9 cellular contexts compared by ENCODE assay signal in the genomic region with DNA sequence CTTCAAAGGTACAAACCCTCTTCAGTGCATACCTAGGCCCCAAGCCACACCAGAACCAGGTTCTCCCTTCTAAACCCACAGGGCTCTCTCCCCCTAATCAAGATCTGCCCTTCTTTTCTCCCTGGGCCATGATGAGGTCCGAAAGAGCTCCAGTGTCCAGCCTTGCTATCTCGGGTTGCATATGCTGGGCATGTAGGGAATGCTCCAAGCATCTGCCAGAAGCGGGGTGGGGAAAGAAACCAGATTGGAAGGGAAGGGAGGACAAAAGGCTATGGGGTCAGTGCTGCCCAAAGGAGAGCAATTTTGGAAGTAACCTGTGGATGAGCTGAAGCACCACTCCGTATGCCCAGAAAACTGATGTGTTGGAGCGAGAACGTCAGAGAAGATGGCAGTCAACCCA. TPM values are rescaled to one million over a fixed set of nuclear protein-coding genes. Genes with fewer than 3 reads are reported as not detected.
DNase-seq lines count a peak whose midpoint lies in the region; ATAC-seq, FAIRE-seq and TF ChIP-seq lines count a peak whose summit lies in the region.
"Had no signal": no experiment of that assay in that cellular context is flagged by ENCODE, and none has a peak within 500 bp of the region (broad histone marks: within the 10 kb centered on the region; RNA-seq: fewer than 3 reads in every experiment).

No MANE protein-coding gene starts in this region.

- H3K9me3 Mint-ChIP-seq in WTC11: no peaks in the 10 kb centered on the region

- 96% methylated on average over 6 of the region's 6 CpGs for WGBS in HepG2 (ENCODE audit: low lambda C conversion rate)
- 90% methylated on average over 4 of the region's 6 CpGs for WGBS in right lobe of liver (ENCODE audit: insufficient coverage, low coverage, low lambda C conversion rate, missing lambda C conversion rate)
- WGBS in tibial nerve, 2 donors: 78 to 80% methylated on average over 6 of the region's 6 CpGs

- dilution Hi-C loops in keratinocyte (cut with MboI; ENCODE audit: extremely low pct_ligation_motif_present, low sequenced_read_pairs): no loop called here

- H3K4me2 ChIP-seq in HepG2 (ENCODE audit: low read depth, low read length) (peak overlapping the region; percentile 90), keratinocyte (ENCODE audit: control insufficient read depth, extremely low read depth, insufficient read depth, low read depth, low read length) (peak overlapping the region; percentile 31)

- H3K9me1 ChIP-seq in keratinocyte (ENCODE audit: control insufficient read depth, extremely low read depth, insufficient read depth, low read length): no peaks in the 10 kb centered on the region

- in situ Hi-C loops in HepG2 (cut with HindIII; ENCODE audit: extremely low pct_ligation_motif_present, low pct_unique_long_range_greater_than_20kb): no loop called here

- H3K27ac Mint-ChIP-seq in WTC11: peak overlapping the region; percentile 28; the same call in 1 of the 2 replicates

- TF ChIP-seq EP300 in HepG2 (IDR thresholded peaks at IDR 0.05; ENCODE audit: low read depth in 2 of 2, low read length in 2 of 2) (no peak), HepG2 (CRISPR knock-in tag; IDR thresholded peaks at IDR 0.05; ENCODE audit: borderline replicate concordance) (no peak), tibial nerve (IDR thresholded peaks at IDR 0.05) (no peak)

- H3K36me3 Mint-ChIP-seq in WTC11: peaks cover 32% of the 10 kb centered on the region

- H3K79me2 ChIP-seq in HepG2 (ENCODE audit: insufficient read depth, low read length) (peaks cover 53% of the 10 kb centered on the region), keratinocyte (ENCODE audit: control insufficient read depth, insufficient read depth, low read length) (peaks cover 60% of the 10 kb centered on the region)

- TF ChIP-seq POLR2A in HepG2 (IDR thresholded peaks at IDR 0.05; ENCODE audit: insufficient read depth in 1 of 2, low read depth in 2 of 2, low read length in 2 of 2): no peak
- no peak for TF ChIP-seq POLR2A in right lobe of liver (IDR thresholded peaks at IDR 0.05)
- no peak for TF ChIP-seq POLR2A in tibial nerve (IDR thresholded peaks at IDR 0.05)

- H3K27me3 ChIP-seq in HepG2 (ENCODE audit: control insufficient read depth in 1 of 2, insufficient read depth in 2 of 2, low read length in 2 of 2) (peaks cover 0 to 2% of the 10 kb centered on the region in 2 experiments; a peak in 1 of 5 replicates), right lobe of liver (no peaks in the 10 kb centered on the region), keratinocyte (ENCODE audit: control insufficient read depth, extremely low read depth, insufficient read depth, low read length) (no peaks in the 10 kb centered on the region), tibial nerve (no peaks in the 10 kb centered on the region)

- peak overlapping the region; percentile 24; the same call in 1 of the 2 replicates for H3K9ac ChIP-seq in HepG2 (ENCODE audit: insufficient read depth, low read depth, low read length)
- no peak overlapping the region for H3K9ac ChIP-seq in keratinocyte (ENCODE audit: control insufficient read depth, extremely low read depth, insufficient read depth, low read length)

- H2AFZ ChIP-seq in HepG2 (ENCODE audit: low read length) (no peak overlapping the region), keratinocyte (ENCODE audit: control insufficient read depth, low read length) (no peak overlapping the region)

- H3K4me1 ChIP-seq in HepG2 (ENCODE audit: insufficient read depth, low read length) (peaks cover 34% of the 10 kb centered on the region), right lobe of liver (peaks cover 0 to 28% (median 8%) of the 10 kb centered on the region in 4 donors), keratinocyte (ENCODE audit: control insufficient read depth, extremely low read depth, insufficient read depth, low read length) (peaks cover 18% of the 10 kb centered on the region), tibial nerve (peaks cover 0 to 58% (median 30%) of the 10 kb centered on the region in 4 donors)

- CTCF ChIA-PET in HepG2 (lab: Yijun Ruan, JAX; ENCODE audit: low intra/inter-chr PET ratio, low total read pairs): no interaction called here
- CTCF ChIA-PET in WTC11 (lab: Charles Lee): interaction anchor here (0.8 to 1.6 kb wide), 3 partner anchors 12 to 47 kb away, joined by 3 to 4 read pairs (median 4); no protein-coding TSS in a partner anchor

- no peaks in the 10 kb centered on the region for H3K27me3 Mint-ChIP-seq in WTC11 (ENCODE audit: low read depth)

- TF ChIP-seq RAD21 in HepG2 (CRISPR knock-in tag; IDR thresholded peaks at IDR 0.05): no peak

- no peak for ATAC-seq in HepG2
- no peak for ATAC-seq in right lobe of liver
- no peak for ATAC-seq in WTC11
- no peak for ATAC-seq in GM21619 (IDR thresholded peaks at IDR 0.05; ENCODE audit: unreplicated experiment)
- ATAC-seq in GM18519 (IDR thresholded peaks at IDR 0.05; ENCODE audit: low FRiP score, unreplicated experiment): no peak

- intact Hi-C loops in HepG2 (cut with micrococcal nuclease; ENCODE audit: unreplicated experiment) (no loop called here), right lobe of liver (cut with DNase I) (no loop called here)

- BruUV-seq in HepG2 (replicated peaks; lab: Mats Ljungman, UMichigan): no TSS peak

- H4K20me1 ChIP-seq in HepG2 (ENCODE audit: insufficient read depth, low read length) (no peaks in the 10 kb centered on the region), keratinocyte (ENCODE audit: control insufficient read depth, extremely low read depth, insufficient read depth, low read length) (no peaks in the 10 kb centered on the region)

- H3K4me3 ChIP-seq in HepG2 (replicated peaks in 1 of 3; ENCODE audit: insufficient read depth in 1 of 3, low read depth in 2 of 3, low read length in 3 of 3) (peak overlapping the region in 1 of 3 experiments; percentile 20; a peak in 1 of 6 replicates), right lobe of liver (no peak overlapping the region), keratinocyte (ENCODE audit: control insufficient read depth in 2 of 3, extremely low read depth in 1 of 3, insufficient read depth in 2 of 3, low read depth in 1 of 3, low read length in 3 of 3) (peak overlapping the region in 1 of 3 experiments; percentile 17), tibial nerve (no peak overlapping the region)

- DNase-seq in HepG2 (ENCODE audit: low spot score): no peak
- DNase-seq in right lobe of liver: no peak
- no peak for DNase-seq in WTC11 (ENCODE audit: low spot score)
- no peak for DNase-seq in keratinocyte (ENCODE audit: low read depth, low spot score)
- no peak for DNase-seq in tibial nerve (ENCODE audit: low spot score in 2 of 2)
- no peak for DNase-seq in DMS79 (lab: John Stamatoyannopoulos, UW)
- DNase-seq: NCI-H82 had no signal

- TF ChIP-seq CTCF in HepG2 (CRISPR knock-in tag; IDR thresholded peaks at IDR 0.05): no peak
- TF ChIP-seq CTCF in right lobe of liver (IDR thresholded peaks at IDR 0.05): no peak
- TF ChIP-seq CTCF in WTC11 (IDR thresholded peaks at IDR 0.05): no peak
- TF ChIP-seq CTCF in keratinocyte (optimal IDR thresholded peaks at IDR 0.05 in 1 of 3, IDR thresholded peaks at IDR 0.05 in 1 of 3, conservative IDR thresholded peaks at IDR 0.05 in 1 of 3; ENCODE audit: extremely low read depth in 1 of 3, insufficient read depth in 2 of 3, low read length in 3 of 3): no peak
- TF ChIP-seq CTCF in tibial nerve (IDR thresholded peaks at IDR 0.05): no peak

- no peak for FAIRE-seq in HepG2 (lab: Jason Lieb, UNC)
- FAIRE-seq in keratinocyte (lab: Jason Lieb, UNC): no peak

- POLR2A ChIA-PET in HepG2 (lab: Yijun Ruan, JAX): interaction anchor here (1.4 to 1.6 kb wide), 3 partner anchors 10 to 15 kb away, joined by 4 to 5 read pairs (median 5); partner anchors contain the start of genes DVL2 and PHF23
- POLR2A ChIA-PET in WTC11 (lab: Charles Lee): no interaction called here

- H3K27ac ChIP-seq in HepG2 (ENCODE audit: extremely low read length, insufficient read depth, low read length): no peak overlapping the region
- no peak overlapping the region for H3K27ac ChIP-seq in right lobe of liver
- H3K27ac ChIP-seq in keratinocyte (ENCODE audit: control insufficient read depth, insufficient read depth, low read length): no peak overlapping the region
- no peak overlapping the region for H3K27ac ChIP-seq in tibial nerve

- peaks cover 6 to 25% of the 10 kb centered on the region in 2 experiments; a peak in 4 of 5 replicates for H3K36me3 ChIP-seq in HepG2 (replicated peaks in 1 of 2; ENCODE audit: control insufficient read depth in 1 of 2, insufficient read depth in 2 of 2, low read length in 2 of 2)
- H3K36me3 ChIP-seq in right lobe of liver: peaks cover 0 to 29% (median 10%) of the 10 kb centered on the region in 4 donors
- H3K36me3 ChIP-seq in keratinocyte (ENCODE audit: control insufficient read depth in 2 of 2, extremely low read depth in 1 of 2, insufficient read depth in 2 of 2, low read length in 2 of 2): peaks cover 15 to 20% of the 10 kb centered on the region in 2 experiments
- peaks cover 3 to 35% (median 17%) of the 10 kb centered on the region in 3 donors for H3K36me3 ChIP-seq in tibial nerve

- peak overlapping the region; percentile 92 for H3K4me3 Mint-ChIP-seq in WTC11

- peaks cover 34% of the 10 kb centered on the region for H3K4me1 Mint-ChIP-seq in WTC11

- H3K9me3 ChIP-seq in HepG2 (ENCODE audit: low read length): no peaks in the 10 kb centered on the region
- no peaks in the 10 kb centered on the region for H3K9me3 ChIP-seq in right lobe of liver
- no peaks in the 10 kb centered on the region for H3K9me3 ChIP-seq in keratinocyte (ENCODE audit: control insufficient read depth, low read depth, low read length)
- no peaks in the 10 kb centered on the region for H3K9me3 ChIP-seq in tibial nerve

RNA-seq across cellular contexts. Expression of gene CTDNEP1, which starts 2.3 kb away (rescaled TPM):
- 19.8 and 32.0 TPM in 2 replicates for total RNA-seq in HepG2 (2016; rRNA removed; fragmentation: Illumina TruSeq; extraction: Trizol)
- total RNA-seq in HepG2 (2016; cell fraction: cytosol; rRNA removed; fragmentation: Illumina TruSeq; extraction: Trizol; ENCODE audit: low read depth): 19.4 and 21.9 TPM in 2 replicates
- 18.5 and 25.6 TPM in 2 replicates for total RNA-seq in HepG2 (2016; cell fraction: insoluble cytoplasmic fraction; rRNA removed; fragmentation: Illumina TruSeq; extraction: Trizol)
- total RNA-seq in HepG2 (2016; cell fraction: membrane; rRNA removed; fragmentation: Illumina TruSeq; extraction: Trizol): 66.8 and 71.2 TPM in 2 replicates
- total RNA-seq in HepG2 (2016; cell fraction: nucleus; rRNA removed; fragmentation: Illumina TruSeq; extraction: Trizol): 30.3 and 34.3 TPM in 2 replicates
- polyA plus RNA-seq in HepG2 (2011; rRNA removed): 118 and 126 TPM in 2 replicates
- 101 and 109 TPM in 2 replicates for polyA plus RNA-seq in HepG2 (2011; cell fraction: cytosol; rRNA removed)
- 101 and 114 TPM in 2 replicates for polyA plus RNA-seq in HepG2 (2011; cell fraction: nucleus; rRNA removed)
- 127 and 151 TPM in 2 replicates for polyA plus RNA-seq in HepG2 (2012)
- 143 and 153 TPM in 2 replicates for polyA plus RNA-seq in HepG2 (2016; cell fraction: cytosol; fragmentation: Illumina TruSeq; extraction: Trizol; ENCODE audit: low read depth)
- 110 and 145 TPM in 2 replicates for polyA plus RNA-seq in HepG2 (2016; cell fraction: insoluble cytoplasmic fraction; fragmentation: Illumina TruSeq; extraction: Trizol; ENCODE audit: low read depth)
- polyA plus RNA-seq in HepG2 (2016; cell fraction: membrane; fragmentation: Illumina TruSeq; extraction: Trizol; ENCODE audit: low read depth): 280 and 308 TPM in 2 replicates
- 149 and 153 TPM in 2 replicates for polyA plus RNA-seq in HepG2 (2016; cell fraction: nucleus; fragmentation: Illumina TruSeq; extraction: Trizol; ENCODE audit: insufficient read depth, low read depth)
- polyA minus RNA-seq in HepG2 (2011; rRNA and poly(A)+ RNA removed; ENCODE audit: low replicate concordance): 128 and 176 TPM in 2 replicates
- 85.9 and 95.1 TPM in 2 replicates for polyA minus RNA-seq in HepG2 (2011; cell fraction: cytosol; rRNA and poly(A)+ RNA removed)
- polyA minus RNA-seq in HepG2 (2011; cell fraction: nucleus; rRNA and poly(A)+ RNA removed): 45.1 and 50.7 TPM in 2 replicates
- total RNA-seq in right lobe of liver: 10 to 100 TPM; 25.9 to 34.6 (median 31.9) TPM
- total RNA-seq in WTC11 (2021): 120 to 127 TPM (median 126 TPM) in 3 replicates
- 60.8 to 143 TPM (median 66.2 TPM) in 3 replicates for polyA plus RNA-seq in keratinocyte
- 84.8 TPM for polyA plus RNA-seq in keratinocyte (2011; ENCODE audit: low read depth)
- 85.7 and 117 TPM in 2 replicates for polyA plus RNA-seq in keratinocyte (2011; cell fraction: cytosol; rRNA removed)
- 62.2 and 64.3 TPM in 2 replicates for polyA plus RNA-seq in keratinocyte (2011; cell fraction: nucleus; rRNA removed)
- 119 and 125 TPM in 2 replicates for polyA plus RNA-seq in keratinocyte (2012; ENCODE audit: low replicate concordance)
- polyA minus RNA-seq in keratinocyte: 94.9 to 338 TPM (median 103 TPM) in 3 replicates
- 100 TPM for polyA minus RNA-seq in keratinocyte (2011; cell fraction: cytosol; rRNA and poly(A)+ RNA removed)
- 32.5 and 36.8 TPM in 2 replicates for polyA minus RNA-seq in keratinocyte (2011; cell fraction: nucleus; rRNA and poly(A)+ RNA removed)
- 10 to 100 TPM; 38.5 to 82.2 (median 65.9) TPM for total RNA-seq in tibial nerve

RNA-seq across cellular contexts. Expression of gene ELP5, which starts 2.8 kb away (rescaled TPM):
- total RNA-seq in HepG2 (2016; rRNA removed; fragmentation: Illumina TruSeq; extraction: Trizol): 68.0 and 69.8 TPM in 2 replicates
- total RNA-seq in HepG2 (2016; cell fraction: cytosol; rRNA removed; fragmentation: Illumina TruSeq; extraction: Trizol; ENCODE audit: low read depth): 111 and 129 TPM in 2 replicates
- total RNA-seq in HepG2 (2016; cell fraction: insoluble cytoplasmic fraction; rRNA removed; fragmentation: Illumina TruSeq; extraction: Trizol): 64.4 and 71.8 TPM in 2 replicates
- 142 and 154 TPM in 2 replicates for total RNA-seq in HepG2 (2016; cell fraction: membrane; rRNA removed; fragmentation: Illumina TruSeq; extraction: Trizol)
- 40.7 and 41.3 TPM in 2 replicates for total RNA-seq in HepG2 (2016; cell fraction: nucleus; rRNA removed; fragmentation: Illumina TruSeq; extraction: Trizol)
- polyA plus RNA-seq in HepG2 (2011; rRNA removed): 67.6 and 75.4 TPM in 2 replicates
- 79.0 and 80.4 TPM in 2 replicates for polyA plus RNA-seq in HepG2 (2011; cell fraction: cytosol; rRNA removed)
- 109 and 116 TPM in 2 replicates for polyA plus RNA-seq in HepG2 (2011; cell fraction: nucleus; rRNA removed)
- polyA plus RNA-seq in HepG2 (2012): 54.3 and 56.5 TPM in 2 replicates
- polyA plus RNA-seq in HepG2 (2016; cell fraction: cytosol; fragmentation: Illumina TruSeq; extraction: Trizol; ENCODE audit: low read depth): 153 and 183 TPM in 2 replicates
- 78.9 and 80.0 TPM in 2 replicates for polyA plus RNA-seq in HepG2 (2016; cell fraction: insoluble cytoplasmic fraction; fragmentation: Illumina TruSeq; extraction: Trizol; ENCODE audit: low read depth)
- 162 and 180 TPM in 2 replicates for polyA plus RNA-seq in HepG2 (2016; cell fraction: membrane; fragmentation: Illumina TruSeq; extraction: Trizol; ENCODE audit: low read depth)
- 87.0 and 90.3 TPM in 2 replicates for polyA plus RNA-seq in HepG2 (2016; cell fraction: nucleus; fragmentation: Illumina TruSeq; extraction: Trizol; ENCODE audit: insufficient read depth, low read depth)
- 70.4 and 79.0 TPM in 2 replicates for polyA minus RNA-seq in HepG2 (2011; rRNA and poly(A)+ RNA removed; ENCODE audit: low replicate concordance)
- polyA minus RNA-seq in HepG2 (2011; cell fraction: cytosol; rRNA and poly(A)+ RNA removed): 19.7 and 20.9 TPM in 2 replicates
- polyA minus RNA-seq in HepG2 (2011; cell fraction: nucleus; rRNA and poly(A)+ RNA removed): 29.2 and 33.6 TPM in 2 replicates
- 10 to 100 TPM; 14.2 to 29.6 (median 22.9) TPM for total RNA-seq in right lobe of liver
- 101 to 103 TPM (median 103 TPM) in 3 replicates for total RNA-seq in WTC11 (2021)
- polyA plus RNA-seq in keratinocyte: 19.4 to 24.9 TPM (median 21.4 TPM) in 3 replicates
- polyA plus RNA-seq in keratinocyte (2011; ENCODE audit: low read depth): 5.4 TPM
- 20.5 and 25.5 TPM in 2 replicates for polyA plus RNA-seq in keratinocyte (2011; cell fraction: cytosol; rRNA removed)
- 29.5 and 32.1 TPM in 2 replicates for polyA plus RNA-seq in keratinocyte (2011; cell fraction: nucleus; rRNA removed)
- polyA plus RNA-seq in keratinocyte (2012; ENCODE audit: low replicate concordance): 22.6 and 25.7 TPM in 2 replicates
- 21.8 to 22.3 TPM (median 22.1 TPM) in 3 replicates for polyA minus RNA-seq in keratinocyte
- polyA minus RNA-seq in keratinocyte (2011; cell fraction: cytosol; rRNA and poly(A)+ RNA removed): 20.0 TPM
- polyA minus RNA-seq in keratinocyte (2011; cell fraction: nucleus; rRNA and poly(A)+ RNA removed): 8.9 and 10.1 TPM in 2 replicates
- 10 to 100 TPM; 21.9 to 28.7 (median 25.0) TPM for total RNA-seq in tibial nerve

RNA-seq across cellular contexts. Expression of gene GABARAP, which starts 7.0 kb away (rescaled TPM):
- 161 and 239 TPM in 2 replicates for total RNA-seq in HepG2 (2016; rRNA removed; fragmentation: Illumina TruSeq; extraction: Trizol)
- 90.5 and 100 TPM in 2 replicates for total RNA-seq in HepG2 (2016; cell fraction: cytosol; rRNA removed; fragmentation: Illumina TruSeq; extraction: Trizol; ENCODE audit: low read depth)
- 168 and 250 TPM in 2 replicates for total RNA-seq in HepG2 (2016; cell fraction: insoluble cytoplasmic fraction; rRNA removed; fragmentation: Illumina TruSeq; extraction: Trizol)
- 138 and 155 TPM in 2 replicates for total RNA-seq in HepG2 (2016; cell fraction: membrane; rRNA removed; fragmentation: Illumina TruSeq; extraction: Trizol)
- total RNA-seq in HepG2 (2016; cell fraction: nucleus; rRNA removed; fragmentation: Illumina TruSeq; extraction: Trizol): 68.4 and 69.0 TPM in 2 replicates
- polyA plus RNA-seq in HepG2 (2011; rRNA removed): 274 and 310 TPM in 2 replicates
- polyA plus RNA-seq in HepG2 (2011; cell fraction: cytosol; rRNA removed): 305 and 428 TPM in 2 replicates
- polyA plus RNA-seq in HepG2 (2011; cell fraction: nucleus; rRNA removed): 83.2 and 122 TPM in 2 replicates
- polyA plus RNA-seq in HepG2 (2012): 331 and 348 TPM in 2 replicates
- 210 and 241 TPM in 2 replicates for polyA plus RNA-seq in HepG2 (2016; cell fraction: cytosol; fragmentation: Illumina TruSeq; extraction: Trizol; ENCODE audit: low read depth)
- 472 and 477 TPM in 2 replicates for polyA plus RNA-seq in HepG2 (2016; cell fraction: insoluble cytoplasmic fraction; fragmentation: Illumina TruSeq; extraction: Trizol; ENCODE audit: low read depth)
- polyA plus RNA-seq in HepG2 (2016; cell fraction: membrane; fragmentation: Illumina TruSeq; extraction: Trizol; ENCODE audit: low read depth): 260 and 279 TPM in 2 replicates
- polyA plus RNA-seq in HepG2 (2016; cell fraction: nucleus; fragmentation: Illumina TruSeq; extraction: Trizol; ENCODE audit: insufficient read depth, low read depth): 204 and 210 TPM in 2 replicates
- polyA minus RNA-seq in HepG2 (2011; rRNA and poly(A)+ RNA removed; ENCODE audit: low replicate concordance): 234 and 265 TPM in 2 replicates
- 83.4 and 114 TPM in 2 replicates for polyA minus RNA-seq in HepG2 (2011; cell fraction: cytosol; rRNA and poly(A)+ RNA removed)
- polyA minus RNA-seq in HepG2 (2011; cell fraction: nucleus; rRNA and poly(A)+ RNA removed): 37.2 and 53.3 TPM in 2 replicates
- total RNA-seq in right lobe of liver: 100 to 1,000 TPM; 238 to 330 (median 244) TPM
- total RNA-seq in WTC11 (2021): 228 to 247 TPM (median 238 TPM) in 3 replicates
- polyA plus RNA-seq in keratinocyte: 271 to 416 TPM (median 391 TPM) in 3 replicates
- polyA plus RNA-seq in keratinocyte (2011; ENCODE audit: low read depth): 120 TPM
- polyA plus RNA-seq in keratinocyte (2011; cell fraction: cytosol; rRNA removed): 578 and 682 TPM in 2 replicates
- polyA plus RNA-seq in keratinocyte (2011; cell fraction: nucleus; rRNA removed): 185 and 186 TPM in 2 replicates
- polyA plus RNA-seq in keratinocyte (2012; ENCODE audit: low replicate concordance): 266 and 545 TPM in 2 replicates
- polyA minus RNA-seq in keratinocyte: 235 to 333 TPM (median 240 TPM) in 3 replicates
- polyA minus RNA-seq in keratinocyte (2011; cell fraction: cytosol; rRNA and poly(A)+ RNA removed): 161 TPM
- 27.8 and 46.5 TPM in 2 replicates for polyA minus RNA-seq in keratinocyte (2011; cell fraction: nucleus; rRNA and poly(A)+ RNA removed)
- 100 to 1,000 TPM; 402 to 515 (median 456) TPM for total RNA-seq in tibial nerve

RNA-seq across cellular contexts. Expression of gene PHF23, which starts 10.0 kb away (rescaled TPM):
- total RNA-seq in HepG2 (2016; rRNA removed; fragmentation: Illumina TruSeq; extraction: Trizol): 33.2 and 37.5 TPM in 2 replicates
- total RNA-seq in HepG2 (2016; cell fraction: cytosol; rRNA removed; fragmentation: Illumina TruSeq; extraction: Trizol; ENCODE audit: low read depth): 10.5 and 10.6 TPM in 2 replicates
- 33.3 and 34.6 TPM in 2 replicates for total RNA-seq in HepG2 (2016; cell fraction: insoluble cytoplasmic fraction; rRNA removed; fragmentation: Illumina TruSeq; extraction: Trizol)
- 23.7 and 24.5 TPM in 2 replicates for total RNA-seq in HepG2 (2016; cell fraction: membrane; rRNA removed; fragmentation: Illumina TruSeq; extraction: Trizol)
- 13.4 and 18.2 TPM in 2 replicates for total RNA-seq in HepG2 (2016; cell fraction: nucleus; rRNA removed; fragmentation: Illumina TruSeq; extraction: Trizol)
- polyA plus RNA-seq in HepG2 (2011; rRNA removed): 27.6 and 30.9 TPM in 2 replicates
- 19.6 and 22.8 TPM in 2 replicates for polyA plus RNA-seq in HepG2 (2011; cell fraction: cytosol; rRNA removed)
- 13.4 and 14.0 TPM in 2 replicates for polyA plus RNA-seq in HepG2 (2011; cell fraction: nucleus; rRNA removed)
- 18.6 and 20.8 TPM in 2 replicates for polyA plus RNA-seq in HepG2 (2012)
- 5.8 and 6.4 TPM in 2 replicates for polyA plus RNA-seq in HepG2 (2016; cell fraction: cytosol; fragmentation: Illumina TruSeq; extraction: Trizol; ENCODE audit: low read depth)
- 41.4 and 41.6 TPM in 2 replicates for polyA plus RNA-seq in HepG2 (2016; cell fraction: insoluble cytoplasmic fraction; fragmentation: Illumina TruSeq; extraction: Trizol; ENCODE audit: low read depth)
- 11.9 and 12.0 TPM in 2 replicates for polyA plus RNA-seq in HepG2 (2016; cell fraction: membrane; fragmentation: Illumina TruSeq; extraction: Trizol; ENCODE audit: low read depth)
- 31.1 and 36.5 TPM in 2 replicates for polyA plus RNA-seq in HepG2 (2016; cell fraction: nucleus; fragmentation: Illumina TruSeq; extraction: Trizol; ENCODE audit: insufficient read depth, low read depth)
- 20.5 and 70.5 TPM in 2 replicates for polyA minus RNA-seq in HepG2 (2011; rRNA and poly(A)+ RNA removed; ENCODE audit: low replicate concordance)
- polyA minus RNA-seq in HepG2 (2011; cell fraction: cytosol; rRNA and poly(A)+ RNA removed): 13.2 and 14.7 TPM in 2 replicates
- 9.0 and 11.4 TPM in 2 replicates for polyA minus RNA-seq in HepG2 (2011; cell fraction: nucleus; rRNA and poly(A)+ RNA removed)
- total RNA-seq in right lobe of liver: 10 to 100 TPM; 16.0 to 24.3 (median 18.2) TPM
- total RNA-seq in WTC11 (2021): 45.8 to 50.1 TPM (median 49.1 TPM) in 3 replicates
- 52.8 to 61.6 TPM (median 55.3 TPM) in 3 replicates for polyA plus RNA-seq in keratinocyte
- 43.8 TPM for polyA plus RNA-seq in keratinocyte (2011; ENCODE audit: low read depth)
- polyA plus RNA-seq in keratinocyte (2011; cell fraction: cytosol; rRNA removed): 50.2 and 55.4 TPM in 2 replicates
- 75.4 and 76.5 TPM in 2 replicates for polyA plus RNA-seq in keratinocyte (2011; cell fraction: nucleus; rRNA removed)
- 45.3 and 50.3 TPM in 2 replicates for polyA plus RNA-seq in keratinocyte (2012; ENCODE audit: low replicate concordance)
- polyA minus RNA-seq in keratinocyte: 41.1 to 77.5 TPM (median 49.7 TPM) in 3 replicates
- 36.1 TPM for polyA minus RNA-seq in keratinocyte (2011; cell fraction: cytosol; rRNA and poly(A)+ RNA removed)
- 41.4 and 42.0 TPM in 2 replicates for polyA minus RNA-seq in keratinocyte (2011; cell fraction: nucleus; rRNA and poly(A)+ RNA removed)
- 10 to 100 TPM; 20.3 to 29.7 (median 23.3) TPM for total RNA-seq in tibial nerve

RNA-seq across cellular contexts. Expression of gene CLDN7, which starts 13.1 kb away (rescaled TPM):
- total RNA-seq in HepG2 (2016; rRNA removed; fragmentation: Illumina TruSeq; extraction: Trizol) (not detected in 2 replicates), right lobe of liver (100 to 1,000 TPM in 1 of 6 experiments, 10 to 100 TPM in 4, 1 to 10 TPM in 1; 9.6 to 114 (median 23.3) TPM), WTC11 (2021) (131 to 136 TPM (median 136 TPM) in 3 replicates), tibial nerve (1 to 10 TPM in 3 of 4 donors, not detected in 1; 2.0 to 5.9 (median 2.4) TPM)
- total RNA-seq in HepG2 (2016; cell fraction: cytosol; rRNA removed; fragmentation: Illumina TruSeq; extraction: Trizol; ENCODE audit: low read depth): not detected in 2 replicates
- not detected in 2 replicates for total RNA-seq in HepG2 (2016; cell fraction: insoluble cytoplasmic fraction; rRNA removed; fragmentation: Illumina TruSeq; extraction: Trizol)
- not detected in 2 replicates for total RNA-seq in HepG2 (2016; cell fraction: membrane; rRNA removed; fragmentation: Illumina TruSeq; extraction: Trizol)
- total RNA-seq in HepG2 (2016; cell fraction: nucleus; rRNA removed; fragmentation: Illumina TruSeq; extraction: Trizol): not detected in 2 replicates
- polyA plus RNA-seq in HepG2 (2011; rRNA removed) (not detected in 2 replicates), keratinocyte (6.3 to 9.0 TPM (median 6.8 TPM) in 3 replicates)
- not detected in 2 replicates for polyA plus RNA-seq in HepG2 (2011; cell fraction: cytosol; rRNA removed)
- not detected in 2 replicates for polyA plus RNA-seq in HepG2 (2011; cell fraction: nucleus; rRNA removed)
- not detected in 2 replicates for polyA plus RNA-seq in HepG2 (2012)
- not detected in 2 replicates for polyA plus RNA-seq in HepG2 (2016; cell fraction: cytosol; fragmentation: Illumina TruSeq; extraction: Trizol; ENCODE audit: low read depth)
- polyA plus RNA-seq in HepG2 (2016; cell fraction: insoluble cytoplasmic fraction; fragmentation: Illumina TruSeq; extraction: Trizol; ENCODE audit: low read depth): not detected in 2 replicates
- polyA plus RNA-seq in HepG2 (2016; cell fraction: membrane; fragmentation: Illumina TruSeq; extraction: Trizol; ENCODE audit: low read depth): not detected in 2 replicates
- polyA plus RNA-seq in HepG2 (2016; cell fraction: nucleus; fragmentation: Illumina TruSeq; extraction: Trizol; ENCODE audit: insufficient read depth, low read depth): not detected in 2 replicates
- 10.0 TPM in 1 of 2 replicates, not detected in the other for polyA minus RNA-seq in HepG2 (2011; rRNA and poly(A)+ RNA removed; ENCODE audit: low replicate concordance)
- polyA minus RNA-seq in HepG2 (2011; cell fraction: cytosol; rRNA and poly(A)+ RNA removed): not detected in 2 replicates
- polyA minus RNA-seq in HepG2 (2011; cell fraction: nucleus; rRNA and poly(A)+ RNA removed): not detected in 2 replicates
- polyA plus RNA-seq in keratinocyte (2011; ENCODE audit: low read depth): 6.1 TPM
- polyA plus RNA-seq in keratinocyte (2011; cell fraction: cytosol; rRNA removed): 8.6 and 9.5 TPM in 2 replicates
- 34.4 and 49.1 TPM in 2 replicates for polyA plus RNA-seq in keratinocyte (2011; cell fraction: nucleus; rRNA removed)
- 8.2 and 32.9 TPM in 2 replicates for polyA plus RNA-seq in keratinocyte (2012; ENCODE audit: low replicate concordance)
- polyA minus RNA-seq in keratinocyte: 4.8 to 7.5 TPM (median 6.5 TPM) in 3 replicates
- 8.6 TPM for polyA minus RNA-seq in keratinocyte (2011; cell fraction: cytosol; rRNA and poly(A)+ RNA removed)
- 10.4 and 13.9 TPM in 2 replicates for polyA minus RNA-seq in keratinocyte (2011; cell fraction: nucleus; rRNA and poly(A)+ RNA removed)
